Comparison of ENCODE assay signal across 8 cellular contexts in genomic region chr17:19992803-19993713, GRCh38. TPM values are rescaled to one million over a fixed set of nuclear protein-coding genes. Genes with fewer than 3 reads are reported as not detected.
DNase-seq lines count a peak whose midpoint lies in the region; ATAC-seq and TF ChIP-seq lines count a peak whose summit lies in the region.

No MANE protein-coding gene starts in this region.

- peak; percentile 72 for TF ChIP-seq CTCF in AG10803 (conservative IDR thresholded peaks at IDR 0.05; ENCODE audit: low read length)

- ATAC-seq in GM19043 (IDR thresholded peaks at IDR 0.05; ENCODE audit: low read depth, unreplicated experiment) (peak; percentile 72), HG03558 (IDR thresholded peaks at IDR 0.05; ENCODE audit: extremely low read depth, unreplicated experiment) (peak; percentile 62)

- 0 out of 2 replicates have a peak overlapping the region, but pooled peaks have one; percentile 12 for H3K4me3 ChIP-seq in AG10803 (ENCODE audit: low read length)

- DNase-seq in AG10803 (ENCODE audit: low read depth) (peak; percentile 82), NCI-H526 (lab: John Stamatoyannopoulos, UW) (peak; percentile 81 to 91), cerebellum (ENCODE audit: low spot score) (peak; percentile 78), left kidney (ENCODE audit: low read depth, low spot score) (peak; percentile 96)
- peak; percentile 87 for DNase-seq in activated CD4-positive, alpha-beta T cell treated with anti-CD3 and anti-CD28 coated beads for 48 hours
- peak; percentile 80 for DNase-seq in stimulated activated CD4-positive, alpha-beta T cell treated with anti-CD3 and anti-CD28 coated beads, Interleukin-4, amount 100 ng/mL, for 24 hours

RNA-seq across cellular contexts. Expression of gene AKAP10, which starts 15.4 kb away (rescaled TPM):
- total RNA-seq in cerebellum = 37.5 TPM

RNA-seq across cellular contexts. Expression of gene SPECC1, which starts 16.1 kb away (rescaled TPM):
- total RNA-seq in cerebellum = 67.8 TPM

Comparison
In these comparisons a context has a peak if more than half of its experiments do, and no peak if none do; other contexts are left out.
1. Peak in every context shown above with its lines: DNase-seq, ATAC-seq and H3K4me3 ChIP-seq.